26 cellular contexts compared by ENCODE assay signal in genomic region chr19:39419003-39419402, GRCh38.
"Had no signal": no experiment of that assay in that cellular context is flagged by ENCODE, and none has a peak within 500 bp of the region (broad histone marks: within the 10 kb centered on the region; RNA-seq: fewer than 3 reads in every experiment).

No MANE protein-coding gene starts in this region.

- H2AFZ ChIP-seq: hepatocyte had no signal

- H3K27me3 Mint-ChIP-seq: central memory CD8-positive, alpha-beta T cell; naive thymus-derived CD8-positive, alpha-beta T cell; progenitor cell of endocrine pancreas; type B pancreatic cell had no signal

- H3K9me3 ChIP-seq: lower lobe of right lung, thoracic aorta, vagina had no signal

- FAIRE-seq: colon, endothelial cell of umbilical vein, frontal cortex had no signal

- H3K27ac Mint-ChIP-seq: activated CD8-positive, alpha-beta T cell treated with anti-CD3 and anti-CD28 coated beads, Interleukin-2, amount 10 ng/mL, durations not matched to agents 7 days and 5 days; mesothelial cell of epicardium; progenitor cell of endocrine pancreas; T-helper 1 cell treated with Interleukin-12 subunit alpha and Interleukin-12 subunit beta and Interleukin-4 antibody, amounts not matched to agents 30 μg/mL and 1 μg/mL, for 36 hours; type B pancreatic cell had no signal

- DNase-seq: activated CD4-positive, alpha-beta T cell treated with anti-CD3 and anti-CD28 coated beads, Interleukin-2, amount 50 U/mL, for 1 hour; activated CD8-positive, alpha-beta T cell treated with anti-CD3 and anti-CD28 coated beads, Interleukin-2, amount 10 ng/mL, durations not matched to agents 7 days and 5 days; aorta; effector memory CD4-positive, alpha-beta T cell; glutamatergic neuron; immature natural killer cell; lower lobe of right lung; naive thymus-derived CD8-positive, alpha-beta T cell; retina; stimulated activated CD4-positive, alpha-beta T cell treated with anti-CD3 and anti-CD28 coated beads, Interleukin-4, amount 100 ng/mL, for 1 hour; stimulated activated naive CD4-positive, alpha-beta T cell treated with Interleukin-2 at 50 U/mL for 16 hours had no signal

- H3K27ac ChIP-seq: hepatocyte, lower lobe of right lung, thoracic aorta, vagina had no signal

- H3K4me2 ChIP-seq: hepatocyte had no signal

- H3K27me3 ChIP-seq: hepatocyte, vagina had no signal

- H3K4me3 ChIP-seq: hepatocyte, lower lobe of right lung, thoracic aorta, vagina had no signal

- H3K9me3 Mint-ChIP-seq: activated naive CD4-positive, alpha-beta T cell treated with anti-CD3 and anti-CD28 coated beads, Interleukin-2, amount 50 U/mL, for 72 hours; central memory CD8-positive, alpha-beta T cell; immature natural killer cell; mesothelial cell of epicardium; naive thymus-derived CD8-positive, alpha-beta T cell; T-helper 1 cell treated with Interleukin-12 subunit alpha and Interleukin-12 subunit beta and Interleukin-4 antibody, amounts not matched to agents 30 μg/mL and 1 μg/mL, for 36 hours; type B pancreatic cell had no signal

- ATAC-seq: activated CD4-positive, CD25-positive, alpha-beta regulatory T cell treated with anti-CD3 and anti-CD28 coated beads, Interleukin-2, amount 50 U/mL, for 24 hours; activated CD8-positive, alpha-beta T cell treated with anti-CD3 and anti-CD28 coated beads, Interleukin-2, amount 10 ng/mL, durations not matched to agents 7 days and 5 days; activated naive CD4-positive, alpha-beta T cell treated with anti-CD3 and anti-CD28 coated beads, Interleukin-2, amount 50 U/mL, for 72 hours; esophagus mucosa; left lobe of liver; lower lobe of right lung; naive thymus-derived CD8-positive, alpha-beta T cell had no signal

- H3K4me3 Mint-ChIP-seq: activated CD8-positive, alpha-beta T cell treated with anti-CD3 and anti-CD28 coated beads, Interleukin-2, amount 10 ng/mL, durations not matched to agents 7 days and 5 days; central memory CD8-positive, alpha-beta T cell; immature natural killer cell; mesothelial cell of epicardium; naive thymus-derived CD8-positive, alpha-beta T cell; T-helper 1 cell treated with Interleukin-12 subunit alpha and Interleukin-12 subunit beta and Interleukin-4 antibody, amounts not matched to agents 30 μg/mL and 1 μg/mL, for 36 hours; type B pancreatic cell had no signal
